ENCODE assay signal across 9 cellular contexts in the genomic region with DNA sequence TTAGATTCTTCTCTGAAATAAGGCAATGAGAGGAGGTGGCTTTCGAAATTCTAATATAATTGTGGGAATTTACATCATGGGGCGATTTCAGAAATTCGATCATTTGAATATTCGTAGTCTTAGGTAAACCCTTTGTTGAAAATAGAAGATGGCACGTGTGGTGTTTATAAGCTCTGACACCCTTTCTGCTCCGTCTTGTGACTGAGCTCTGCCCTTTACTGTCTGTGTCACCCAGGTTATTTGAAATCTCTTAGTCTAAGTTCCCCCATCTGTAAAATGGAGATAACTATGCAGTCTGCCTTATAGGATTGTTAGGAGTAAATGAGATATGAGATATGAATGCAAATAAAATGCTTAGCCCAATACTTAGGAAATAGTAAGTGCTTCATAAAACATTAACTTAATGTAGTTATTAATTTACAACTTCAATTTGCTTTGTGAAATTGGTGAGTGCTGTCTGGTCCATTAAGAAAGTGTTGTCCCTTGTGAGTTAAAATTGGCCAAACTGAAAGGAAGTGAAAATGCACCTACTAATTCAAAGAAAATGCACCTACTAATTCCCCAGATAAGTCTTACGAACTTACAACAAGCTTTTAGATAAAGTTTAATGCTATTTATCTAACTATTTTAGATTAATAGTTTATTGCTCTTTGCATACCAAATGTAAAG. TPM values are rescaled to one million over a fixed set of nuclear protein-coding genes. Genes with fewer than 3 reads are reported as not detected.
DNase-seq lines count a peak whose midpoint lies in the region; ATAC-seq, FAIRE-seq and TF ChIP-seq lines count a peak whose summit lies in the region.
"Had no signal": no experiment of that assay in that cellular context is flagged by ENCODE, and none has a peak within 500 bp of the region (broad histone marks: within the 10 kb centered on the region; RNA-seq: fewer than 3 reads in every experiment).

No MANE protein-coding gene starts in this region.

- no peak overlapping the region for H4K8ac ChIP-seq in H9 (replicated peaks; ENCODE audit: insufficient read length, low read depth, low read length)

- peaks cover 3% of the 10 kb centered on the region for H3K79me1 ChIP-seq in H9 (ENCODE audit: insufficient read depth, low read depth, low read length, poor library complexity, severe bottlenecking)

- H2AFZ ChIP-seq in H9 (ENCODE audit: low read length): no peak overlapping the region

- peaks cover 16 to 22% (median 19%) of the 10 kb centered on the region in 4 donors for H3K4me1 Mint-ChIP-seq in CD4-positive, alpha-beta memory T cell
- H3K4me1 Mint-ChIP-seq in H9: peaks cover 23 to 31% of the 10 kb centered on the region in 2 experiments
- peaks cover 36% of the 10 kb centered on the region for H3K4me1 Mint-ChIP-seq in activated CD8-positive, alpha-beta T cell treated with anti-CD3 and anti-CD28 coated beads for 36 hours (ENCODE audit: low read depth)

- H3K27me3 ChIP-seq in CD4-positive, alpha-beta memory T cell (ENCODE audit: insufficient read depth, low read length): peaks cover 14% of the 10 kb centered on the region
- peaks cover 10% of the 10 kb centered on the region; the same call in 1 of the 2 replicates for H3K27me3 ChIP-seq in H9 (ENCODE audit: insufficient read depth, low read length)
- no peaks in the 10 kb centered on the region for H3K27me3 ChIP-seq in liver (ENCODE audit: control insufficient read depth in 4 of 4, insufficient read depth in 4 of 4, low read length in 3 of 4)
- peaks cover 0 to 3% of the 10 kb centered on the region in 2 donors for H3K27me3 ChIP-seq in body of pancreas

- H3K9me3 Mint-ChIP-seq in CD4-positive, alpha-beta memory T cell: no peaks in the 10 kb centered on the region
- H3K9me3 Mint-ChIP-seq in H9: no peaks in the 10 kb centered on the region
- H3K9me3 Mint-ChIP-seq in activated CD8-positive, alpha-beta T cell treated with anti-CD3 and anti-CD28 coated beads for 36 hours: no peaks in the 10 kb centered on the region

- FAIRE-seq in H54 (lab: Jason Lieb, UNC): no peak

- H2AK5ac ChIP-seq in H9 (ENCODE audit: insufficient read length, low read length): no peak overlapping the region

- no peak overlapping the region for H3K18ac ChIP-seq in H9 (ENCODE audit: insufficient read length, low read depth, low read length)

- no peak overlapping the region for H3K23ac ChIP-seq in H9 (ENCODE audit: insufficient read length, low read depth, low read length)

- no peak overlapping the region for H2BK20ac ChIP-seq in H9 (ENCODE audit: low read depth, low read length, poor library complexity, severe bottlenecking)

- H3K4me3 Mint-ChIP-seq in CD4-positive, alpha-beta memory T cell: peak overlapping the region; percentile 79 to 97 (median 86)
- H3K4me3 Mint-ChIP-seq in H9: peak overlapping the region; percentile 81 to 92
- H3K4me3 Mint-ChIP-seq in activated CD8-positive, alpha-beta T cell treated with anti-CD3 and anti-CD28 coated beads for 36 hours: peak overlapping the region; percentile 91

- no peak overlapping the region for H3K4me3 ChIP-seq in CD4-positive, alpha-beta memory T cell (ENCODE audit: low read length in 2 of 2)
- H3K4me3 ChIP-seq in liver (ENCODE audit: low read depth in 1 of 3, low read length in 3 of 3) (peak overlapping the region; percentile 66 to 87 (median 72)), body of pancreas (no peak overlapping the region)

- TF ChIP-seq POLR2A in body of pancreas (IDR thresholded peaks at IDR 0.05): no peak
- TF ChIP-seq POLR2A in H54 (IDR thresholded peaks at IDR 0.05; ENCODE audit: low read depth, low read length): no peak

- no peak overlapping the region for H3K4ac ChIP-seq in H9 (ENCODE audit: low read depth, low read length)

- no peak overlapping the region for H4K5ac ChIP-seq in H9 (ENCODE audit: insufficient read length, low read depth, low read length)

- peaks cover 28 to 34% of the 10 kb centered on the region in 2 donors for H3K27me3 Mint-ChIP-seq in CD4-positive, alpha-beta memory T cell
- H3K27me3 Mint-ChIP-seq in H9 (ENCODE audit: low read depth): peaks cover 31% of the 10 kb centered on the region
- H3K27me3 Mint-ChIP-seq in activated CD8-positive, alpha-beta T cell treated with anti-CD3 and anti-CD28 coated beads for 36 hours: peaks cover 37% of the 10 kb centered on the region

- H3K27ac ChIP-seq in CD4-positive, alpha-beta memory T cell (ENCODE audit: low read depth, low read length): no peak overlapping the region
- H3K27ac ChIP-seq in H9 (ENCODE audit: insufficient read length, low read depth, low read length) (no peak overlapping the region), liver (ENCODE audit: low read depth in 1 of 2, low read length in 2 of 2) (peak overlapping the region; percentile 74 to 87), body of pancreas (peak overlapping the region in 2 of 4 donors; percentile 6 to 12)

- no peak overlapping the region for H4K91ac ChIP-seq in H9 (ENCODE audit: insufficient read length, low read depth, low read length)

- no peak for DNase-seq in CD4-positive, alpha-beta memory T cell
- DNase-seq in H9 (no peak), body of pancreas (no peak), iPS-NIHi11 (ENCODE audit: low spot score) (no peak), H54 (ENCODE audit: insufficient read length, low spot score) (no peak)
- no peak for DNase-seq in activated CD8-positive, alpha-beta T cell treated with anti-CD3 and anti-CD28 coated beads for 36 hours
- DNase-seq: cortex of kidney had no signal

- intact Hi-C loops in CD4-positive, alpha-beta memory T cell (cut with micrococcal nuclease): no loop called here
- intact Hi-C loops in activated CD8-positive, alpha-beta T cell treated with anti-CD3 and anti-CD28 coated beads for 36 hours (cut with micrococcal nuclease): loop anchor here (5.0 kb wide), 1 partner anchor 308 kb away; no protein-coding TSS in a partner anchor
- intact Hi-C loops in body of pancreas (cut with DNase I): no loop called here

- H3K14ac ChIP-seq in H9 (ENCODE audit: insufficient read depth, low read length): no peak overlapping the region

- no peak overlapping the region for H3K27ac Mint-ChIP-seq in CD4-positive, alpha-beta memory T cell
- no peak overlapping the region for H3K27ac Mint-ChIP-seq in H9
- no peak overlapping the region for H3K27ac Mint-ChIP-seq in activated CD8-positive, alpha-beta T cell treated with anti-CD3 and anti-CD28 coated beads for 36 hours

- H2BK120ac ChIP-seq in H9 (ENCODE audit: low read depth, low read length, poor library complexity, severe bottlenecking): no peak overlapping the region

- no peak for ATAC-seq in activated CD8-positive, alpha-beta T cell treated with anti-CD3 and anti-CD28 coated beads for 36 hours
- ATAC-seq in HG03139 (IDR thresholded peaks at IDR 0.05; ENCODE audit: unreplicated experiment): no peak
- ATAC-seq in body of pancreas: no peak

- peaks cover 8% of the 10 kb centered on the region for H3K23me2 ChIP-seq in H9 (ENCODE audit: insufficient read length, low read depth, low read length, poor library complexity, severe bottlenecking)

- H3K79me2 ChIP-seq in H9 (ENCODE audit: insufficient read depth, low read length): 0 out of 2 replicates have a peak, but pooled peaks cover 2% of the 10 kb centered on the region

- no peak for TF ChIP-seq RAD21 in liver (IDR thresholded peaks at IDR 0.05)

- no CpG with 5 or more reads among the region's 7 CpGs for WGBS in H9 (ENCODE audit: extremely low coverage, insufficient read length, low lambda C conversion rate)
- 42% methylated on average over 7 of the region's 7 CpGs for WGBS in liver
- 28 to 35% methylated on average over 7 of the region's 7 CpGs for WGBS in body of pancreas, 2 donors

- no peak overlapping the region for H3K9ac ChIP-seq in H9 (ENCODE audit: extremely low read depth, insufficient read length, low read length)
- H3K9ac ChIP-seq in liver (ENCODE audit: low read depth in 1 of 2, low read length in 2 of 2): peak overlapping the region; percentile 9 to 79

- no peaks in the 10 kb centered on the region for H3K36me3 ChIP-seq in CD4-positive, alpha-beta memory T cell (ENCODE audit: insufficient read depth, low read length)
- H3K36me3 ChIP-seq in liver (ENCODE audit: control insufficient read depth in 4 of 4, insufficient read depth in 3 of 4, low read depth in 1 of 4, low read length in 3 of 4) (no peaks in the 10 kb centered on the region), body of pancreas (replicated peaks in 1 of 2; ENCODE audit: insufficient read depth in 1 of 2, low read depth in 2 of 2) (no peaks in the 10 kb centered on the region)

- CTCF ChIA-PET in CD4-positive, alpha-beta memory T cell (lab: Charles Lee; ENCODE audit: partially characterized antibody): interaction anchor here (1.9 kb wide), 1 partner anchor 28 kb away, joined by 4 read pairs; no protein-coding TSS in a partner anchor
- CTCF ChIA-PET in activated CD8-positive, alpha-beta T cell treated with anti-CD3 and anti-CD28 coated beads for 36 hours (lab: Charles Lee): interaction anchor here (1.5 to 1.7 kb wide), 2 partner anchors 50 to 318 kb away, joined by 5 to 7 read pairs; no protein-coding TSS in a partner anchor

- H2BK5ac ChIP-seq in H9 (ENCODE audit: insufficient read length, low read length): no peak overlapping the region

- no peaks in the 10 kb centered on the region for H3K9me3 ChIP-seq in CD4-positive, alpha-beta memory T cell (ENCODE audit: control insufficient read depth in 1 of 2, low read length in 2 of 2)
- H3K9me3 ChIP-seq in H9 (ENCODE audit: control insufficient read depth, low read depth, low read length): no peaks in the 10 kb centered on the region
- no peaks in the 10 kb centered on the region for H3K9me3 ChIP-seq in liver (ENCODE audit: control insufficient read depth in 4 of 4, low read length in 3 of 4)
- no peaks in the 10 kb centered on the region for H3K9me3 ChIP-seq in body of pancreas

- no peak for TF ChIP-seq CTCF in H9 (conservative IDR thresholded peaks at IDR 0.05)
- TF ChIP-seq CTCF in activated CD8-positive, alpha-beta T cell treated with anti-CD3 and anti-CD28 coated beads for 36 hours (IDR thresholded peaks at IDR 0.05): no peak
- no peak for TF ChIP-seq CTCF in liver (IDR thresholded peaks at IDR 0.05; ENCODE audit: low read depth, low read length, missing input control)
- no peak for TF ChIP-seq CTCF in body of pancreas (IDR thresholded peaks at IDR 0.05)

- POLR2A ChIA-PET in CD4-positive, alpha-beta memory T cell (lab: Charles Lee; ENCODE audit: partially characterized antibody): interaction anchor here (0.5 kb wide), 1 partner anchor 929 kb away, joined by 5 read pairs; no protein-coding TSS in a partner anchor
- POLR2A ChIA-PET in activated CD8-positive, alpha-beta T cell treated with anti-CD3 and anti-CD28 coated beads for 36 hours (lab: Charles Lee): interaction anchor here (0.8 to 1.6 kb wide), 3 partner anchors 13 to 310 kb away, joined by 3 to 6 read pairs (median 4); no protein-coding TSS in a partner anchor

- no peak overlapping the region for H3T11ph ChIP-seq in H9 (ENCODE audit: low read length)

- peak overlapping the region; percentile 71 for H3K4me2 ChIP-seq in H9 (ENCODE audit: insufficient read depth, insufficient read length, low read length)

- peaks cover 17% of the 10 kb centered on the region for H3K4me1 ChIP-seq in CD4-positive, alpha-beta memory T cell (ENCODE audit: insufficient read depth, low read length)
- no peaks in the 10 kb centered on the region; the same call in none of the 2 replicates for H3K4me1 ChIP-seq in H9 (ENCODE audit: insufficient read depth, low read length)
- H3K4me1 ChIP-seq in liver (ENCODE audit: control insufficient read depth in 4 of 4, insufficient read depth in 4 of 4, low read length in 3 of 4): peaks cover 3 to 47% (median 28%) of the 10 kb centered on the region in 4 donors
- peaks cover 46% of the 10 kb centered on the region for H3K4me1 ChIP-seq in body of pancreas

- peaks cover 0 to 2% of the 10 kb centered on the region in 2 donors for H3K36me3 Mint-ChIP-seq in CD4-positive, alpha-beta memory T cell
- H3K36me3 Mint-ChIP-seq in H9 (ENCODE audit: insufficient read depth in 1 of 3, low read depth in 3 of 3): no peaks in the 10 kb centered on the region
- peaks cover 2% of the 10 kb centered on the region for H3K36me3 Mint-ChIP-seq in activated CD8-positive, alpha-beta T cell treated with anti-CD3 and anti-CD28 coated beads for 36 hours (ENCODE audit: low read depth)

- H2BK15ac ChIP-seq in H9 (ENCODE audit: low read depth, low read length): no peak overlapping the region

- H4K20me1 ChIP-seq in H9 (ENCODE audit: control insufficient read depth, insufficient read depth, insufficient read length): no peaks in the 10 kb centered on the region

- H3K56ac ChIP-seq in H9 (ENCODE audit: insufficient read length, low read depth, low read length): no peak overlapping the region

- no peak overlapping the region for H2BK12ac ChIP-seq in H9 (ENCODE audit: insufficient read length, low read depth, low read length)

RNA-seq across cellular contexts. Expression of a gene that starts 1.6 kb away (rescaled TPM):
- under 1 TPM; 0.17 to 0.32 TPM for total RNA-seq in CD4-positive, alpha-beta memory T cell
- under 1 TPM in 1 of 2 donors, not detected in 1; 0.20 TPM for polyA plus RNA-seq in CD4-positive, alpha-beta memory T cell
- total RNA-seq in H9 (2021) (22.7 and 23.1 TPM in 2 replicates), liver (1 to 10 TPM; 1.7 to 4.4 TPM), body of pancreas (1 to 10 TPM; 2.6 to 4.3 TPM)
- total RNA-seq in activated CD8-positive, alpha-beta T cell treated with anti-CD3 and anti-CD28 coated beads for 36 hours: 1 to 10 TPM; 7.5 to 9.7 TPM
- polyA plus RNA-seq in liver: 1 to 10 TPM; 1.4 to 1.8 TPM

Comparison
In these comparisons a context has a peak if more than half of its experiments do, and no peak if none do; other contexts are left out.
1. H3K27ac ChIP-seq: peak in liver (2 of 2); none in CD4-positive, alpha-beta memory T cell (single experiment) and H9 (single experiment).
2. H3K4me3 ChIP-seq: peak in liver (3 of 3); none in CD4-positive, alpha-beta memory T cell (0 of 2) and body of pancreas (0 of 2).
3. Peak in every context shown above with its lines, with median percentiles within 50 percentile points of each other: H3K4me3 Mint-ChIP-seq.